Comparison of ENCODE assay signal across 15 cellular contexts in genomic region chr19:16876904-16877361, GRCh38. TPM values are rescaled to one million over a fixed set of nuclear protein-coding genes. Genes with fewer than 3 reads are reported as not detected.
DNase-seq lines count a peak whose midpoint lies in the region; ATAC-seq and TF ChIP-seq lines count a peak whose summit lies in the region.
"Had no signal": no experiment of that assay in that cellular context is flagged by ENCODE, and none has a peak within 500 bp of the region (broad histone marks: within the 10 kb centered on the region; RNA-seq: fewer than 3 reads in every experiment).

No MANE protein-coding gene starts in this region.

- H3K27ac ChIP-seq in mammary epithelial cell (ENCODE audit: insufficient read depth, low read depth, low read length) (no peak overlapping the region), tibial artery (no peak overlapping the region)
- no peak overlapping the region for H3K27ac ChIP-seq in naive thymus-derived CD4-positive, alpha-beta T cell (ENCODE audit: low read depth, low read length)
- H3K27ac ChIP-seq: neutrophil had no signal

- BruUV-seq in mammary epithelial cell (replicated peaks; lab: Mats Ljungman, UMichigan) = no TSS peak

- peaks cover 25% of the 10 kb centered on the region for H3K79me2 ChIP-seq in mammary epithelial cell (ENCODE audit: insufficient read depth, low read length)

- in situ Hi-C loops in mammary epithelial cell (cut with MboI; ENCODE audit: low sequenced_read_pairs in 2 of 2) = no loop called here

- no peak overlapping the region for H3K4me3 Mint-ChIP-seq in naive thymus-derived CD4-positive, alpha-beta T cell
- H3K4me3 Mint-ChIP-seq: activated CD4-positive, alpha-beta T cell treated with anti-CD3 and anti-CD28 coated beads, Interleukin-2, amount 10 ng/mL, durations not matched to agents 24 days and 14 days had no signal

- H3K9me3 ChIP-seq in mammary epithelial cell (replicated peaks; ENCODE audit: insufficient read depth, low read length) = peaks cover 18% of the 10 kb centered on the region
- H3K9me3 ChIP-seq in naive thymus-derived CD4-positive, alpha-beta T cell (ENCODE audit: control insufficient read depth in 2 of 3, low read length in 3 of 3) = peaks cover 0 to 18% (median 6%) of the 10 kb centered on the region in 3 experiments
- H3K9me3 ChIP-seq in tibial artery = peaks cover 0 to 10% (median 9%) of the 10 kb centered on the region in 3 donors

- H3K27ac Mint-ChIP-seq in naive thymus-derived CD4-positive, alpha-beta T cell = peak overlapping the region in 2 of 9 donors; percentile 21 to 52
- H3K27ac Mint-ChIP-seq: activated CD4-positive, alpha-beta T cell treated with anti-CD3 and anti-CD28 coated beads, Interleukin-2, amount 10 ng/mL, durations not matched to agents 24 days and 14 days had no signal

- POLR2A ChIA-PET in naive thymus-derived CD4-positive, alpha-beta T cell (lab: Charles Lee) = no interaction called here

- CTCF ChIA-PET in mammary epithelial cell (lab: Charles Lee; ENCODE audit: low non-redundant PET) = no interaction called here
- CTCF ChIA-PET in naive thymus-derived CD4-positive, alpha-beta T cell (lab: Charles Lee) = no interaction called here

- dilution Hi-C loops in mammary epithelial cell (cut with HindIII; ENCODE audit: low sequenced_read_pairs) = no loop called here

- WGBS in mammary epithelial cell (ENCODE audit: low coverage, missing lambda C conversion rate) = 20% methylated on average over 11 of the region's 12 CpGs
- 81 to 83% methylated on average over 12 of the region's 12 CpGs for WGBS in lower leg skin, 2 donors

- H3K27me3 ChIP-seq in mammary epithelial cell (ENCODE audit: insufficient read depth, low read length) (no peaks in the 10 kb centered on the region), tibial artery (no peaks in the 10 kb centered on the region)
- H3K27me3 ChIP-seq in naive thymus-derived CD4-positive, alpha-beta T cell (ENCODE audit: control insufficient read depth in 2 of 2, insufficient read depth in 2 of 2, low read length in 2 of 2) = no peaks in the 10 kb centered on the region
- H3K27me3 ChIP-seq: neutrophil had no signal

- peak; percentile 24 for ATAC-seq in naive thymus-derived CD4-positive, alpha-beta T cell

- H4K20me1 ChIP-seq in mammary epithelial cell (ENCODE audit: insufficient read depth, low read length) = no peaks in the 10 kb centered on the region

- DNase-seq in CMK (ENCODE audit: low read depth) = peak; percentile 87
- DNase-seq in NCI-H226 = peak; percentile 12
- peak; percentile 81 for DNase-seq in mammary epithelial cell
- no peak for DNase-seq in naive thymus-derived CD4-positive, alpha-beta T cell
- no peak for DNase-seq in NCI-H2081 treated with DMSO at 0.1 percent for 48 hours (lab: John Stamatoyannopoulos, UW)
- DNase-seq in posterior vena cava (ENCODE audit: low spot score) = no peak
- DNase-seq in lower leg skin (ENCODE audit: low spot score in 2 of 2) = no peak
- no peak for DNase-seq in tibial artery
- DNase-seq: activated CD4-positive, alpha-beta T cell treated with anti-CD3 and anti-CD28 coated beads, Interleukin-2, amount 10 ng/mL, durations not matched to agents 24 days and 14 days; DND-41; erythroblast; IMR-90; NCI-H2029 treated with DMSO at 0.1 percent for 48 hours; SW 1271 had no signal

- no peak overlapping the region for H3K4me3 ChIP-seq in mammary epithelial cell (replicated peaks in 1 of 3; ENCODE audit: insufficient read depth in 1 of 3, low read depth in 2 of 3, low read length in 3 of 3)
- H3K4me3 ChIP-seq in naive thymus-derived CD4-positive, alpha-beta T cell (ENCODE audit: low read length) = no peak overlapping the region
- H3K4me3 ChIP-seq in lower leg skin (ENCODE audit: low read depth, poor library complexity, severe bottlenecking) = no peak overlapping the region
- no peak overlapping the region for H3K4me3 ChIP-seq in tibial artery

- H2AFZ ChIP-seq in mammary epithelial cell (ENCODE audit: low read depth, low read length) = no peak overlapping the region

- no peak for TF ChIP-seq CTCF in mammary epithelial cell (conservative IDR thresholded peaks at IDR 0.05 in 1 of 2, IDR thresholded peaks at IDR 0.05 in 1 of 2; ENCODE audit: extremely low read depth in 1 of 2, insufficient read depth in 1 of 2, low read depth in 1 of 2, low read length in 2 of 2)
- no peak for TF ChIP-seq CTCF in lower leg skin (IDR thresholded peaks at IDR 0.05)
- TF ChIP-seq CTCF in tibial artery (IDR thresholded peaks at IDR 0.05) = no peak

- H3K9me3 Mint-ChIP-seq in naive thymus-derived CD4-positive, alpha-beta T cell = peaks cover under 1 to 21% (median 15%) of the 10 kb centered on the region in 11 donors

- H3K4me1 ChIP-seq in mammary epithelial cell (ENCODE audit: insufficient read depth, low read length) (peaks cover 12% of the 10 kb centered on the region), tibial artery (no peaks in the 10 kb centered on the region)
- H3K4me1 ChIP-seq in naive thymus-derived CD4-positive, alpha-beta T cell (ENCODE audit: control insufficient read depth in 2 of 2, insufficient read depth in 2 of 2, low read length in 2 of 2) = peaks cover 0 to 6% of the 10 kb centered on the region in 2 donors

- peaks cover 16 to 61% (median 30%) of the 10 kb centered on the region in 5 donors for H3K36me3 Mint-ChIP-seq in naive thymus-derived CD4-positive, alpha-beta T cell

- no peak overlapping the region for H3K9ac ChIP-seq in mammary epithelial cell (ENCODE audit: insufficient read depth, low read length)

- no peaks in the 10 kb centered on the region for H3K27me3 Mint-ChIP-seq in naive thymus-derived CD4-positive, alpha-beta T cell
- H3K27me3 Mint-ChIP-seq: activated CD4-positive, alpha-beta T cell treated with anti-CD3 and anti-CD28 coated beads, Interleukin-2, amount 10 ng/mL, durations not matched to agents 24 days and 14 days had no signal

- TF ChIP-seq POLR2A in lower leg skin (IDR thresholded peaks at IDR 0.05) = no peak

- H3K4me1 Mint-ChIP-seq in naive thymus-derived CD4-positive, alpha-beta T cell = peaks cover 8 to 19% (median 14%) of the 10 kb centered on the region in 7 donors

- peaks cover 4% of the 10 kb centered on the region for H3K36me3 ChIP-seq in mammary epithelial cell (ENCODE audit: insufficient read depth, low read length)
- peaks cover 0 to 56% (median 9%) of the 10 kb centered on the region in 3 experiments for H3K36me3 ChIP-seq in naive thymus-derived CD4-positive, alpha-beta T cell (ENCODE audit: control insufficient read depth in 2 of 3, insufficient read depth in 3 of 3, low read length in 3 of 3)
- peaks cover 50 to 71% (median 69%) of the 10 kb centered on the region in 3 donors for H3K36me3 ChIP-seq in tibial artery

- intact Hi-C loops in mammary epithelial cell (cut with micrococcal nuclease) (no loop called here), posterior vena cava (cut with DNase I) (no loop called here), lower leg skin (cut with DNase I; ENCODE audit: low total_unique reads) (no loop called here), tibial artery (cut with DNase I; ENCODE audit: low total_unique reads) (no loop called here)
- intact Hi-C loops in naive thymus-derived CD4-positive, alpha-beta T cell (cut with micrococcal nuclease) = no loop called here

- no peak overlapping the region for H3K4me2 ChIP-seq in mammary epithelial cell (ENCODE audit: insufficient read depth, low read depth, low read length)

RNA-seq across cellular contexts. Expression of gene F2RL3, which starts 11.9 kb away (rescaled TPM):
- total RNA-seq in mammary epithelial cell = 1 to 10 TPM in 1 of 2 donors, under 1 TPM in 1; 0.19 to 1.0 TPM
- 0.01 TPM for polyA plus RNA-seq in mammary epithelial cell
- not detected for polyA minus RNA-seq in mammary epithelial cell
- total RNA-seq in naive thymus-derived CD4-positive, alpha-beta T cell = under 1 TPM in 2 of 5 experiments, not detected in 3; 0.16 to 0.19 TPM
- polyA plus RNA-seq in naive thymus-derived CD4-positive, alpha-beta T cell = not detected
- total RNA-seq in posterior vena cava = 1 to 10 TPM; 1.2 to 4.6 TPM
- 10 to 100 TPM in 1 of 4 donors, 1 to 10 TPM in 3; 3.7 to 11.0 (median 5.6) TPM for total RNA-seq in lower leg skin
- total RNA-seq: activated CD4-positive, alpha-beta T cell treated with anti-CD3 and anti-CD28 coated beads, Interleukin-2, amount 10 ng/mL, durations not matched to agents 24 days and 14 days; IMR-90 had no signal

RNA-seq across cellular contexts. Expression of gene SIN3B, which starts 47.7 kb away (rescaled TPM):
- 10 to 100 TPM; 35.5 to 67.2 TPM for total RNA-seq in mammary epithelial cell
- polyA plus RNA-seq in mammary epithelial cell = 23.7 TPM
- 60.7 TPM for polyA minus RNA-seq in mammary epithelial cell
- total RNA-seq in naive thymus-derived CD4-positive, alpha-beta T cell = 100 to 1,000 TPM in 3 of 5 experiments, 10 to 100 TPM in 2; 42.7 to 105 (median 102) TPM
- 1 to 10 TPM; 4.0 to 9.0 TPM for polyA plus RNA-seq in naive thymus-derived CD4-positive, alpha-beta T cell
- total RNA-seq in posterior vena cava = 10 to 100 TPM; 34.6 to 36.5 TPM
- 10 to 100 TPM; 26.3 to 54.4 (median 40.1) TPM for total RNA-seq in lower leg skin

Comparison
In these comparisons a context has a peak if more than half of its experiments do, and no peak if none do; other contexts are left out.
1. DNase-seq: peak in CMK (single experiment), NCI-H226 (single experiment) and mammary epithelial cell (single experiment); none in naive thymus-derived CD4-positive, alpha-beta T cell (0 of 9), NCI-H2081 treated with DMSO at 0.1 percent for 48 hours (single experiment), posterior vena cava (single experiment), lower leg skin (0 of 2) and tibial artery (0 of 2).